ENCODE assay signal across 1 cellular context in genomic region chr1:236904874-236905741, GRCh38.
TF ChIP-seq lines count a peak whose summit lies in the region.

No MANE protein-coding gene starts in this region.

TF ChIP-seq in SK-N-SH treated with all-trans-retinoic acid at 6 μM for 48 hours, 23 proteins besides CTCF, POLR2A, EP300 and RAD21 (continued from another document):
- TF ChIP-seq ARNTL (CRISPR knock-in tag; IDR thresholded peaks at IDR 0.05; ENCODE audit: borderline replicate concordance, low read depth), result no peak
